In the genomic region with DNA sequence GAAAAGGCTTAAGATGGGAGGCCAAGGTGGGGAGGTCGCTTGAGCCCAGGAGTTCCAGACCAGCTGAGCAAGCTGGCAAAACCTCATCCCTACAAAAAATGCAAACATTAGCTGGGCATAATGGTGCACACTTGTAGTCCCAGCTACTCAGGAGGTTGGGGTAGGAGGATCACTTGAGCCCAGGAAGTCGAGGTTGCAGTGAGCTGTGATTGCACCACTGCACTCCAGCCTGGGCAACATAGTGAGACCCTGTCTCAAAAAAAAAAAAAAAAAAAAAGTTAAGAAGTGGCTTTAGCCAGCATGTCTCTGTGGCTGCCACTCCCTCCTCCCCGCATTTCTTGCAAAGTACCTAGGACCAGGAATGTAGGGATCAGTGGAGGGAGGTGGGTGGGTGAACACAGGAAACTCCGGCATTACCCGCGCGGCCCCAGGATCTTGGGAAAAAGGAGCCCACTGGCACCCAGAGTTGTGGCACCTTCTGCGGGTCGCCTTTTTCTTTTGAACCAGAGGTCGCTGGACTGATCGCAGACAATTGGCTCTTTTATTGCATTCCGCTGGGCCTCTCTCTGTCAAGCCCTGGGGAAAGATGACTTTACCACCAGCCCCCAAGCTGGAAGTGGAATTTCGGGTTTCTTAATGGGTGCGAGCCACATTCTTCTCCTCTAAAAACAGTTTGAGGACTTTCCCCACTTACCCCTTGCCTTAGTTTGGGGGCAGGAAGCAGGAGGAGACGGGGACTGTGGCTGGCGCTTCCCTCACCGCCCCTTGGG, we compare ENCODE assay signal across 11 cellular contexts. TPM values are rescaled to one million over a fixed set of nuclear protein-coding genes. Genes with fewer than 3 reads are reported as not detected.
DNase-seq lines count a peak whose midpoint lies in the region; ATAC-seq and TF ChIP-seq lines count a peak whose summit lies in the region.
"Had no signal": no experiment of that assay in that cellular context is flagged by ENCODE, and none has a peak within 500 bp of the region (broad histone marks: within the 10 kb centered on the region; RNA-seq: fewer than 3 reads in every experiment).

No MANE protein-coding gene starts in this region.

- H3K27me3 Mint-ChIP-seq in CD4-positive, CD25-positive, alpha-beta regulatory T cell, result peaks cover 32% of the 10 kb centered on the region
- peaks cover 21% of the 10 kb centered on the region for H3K27me3 Mint-ChIP-seq in HFFc6 (ENCODE audit: insufficient read depth)
- H3K27me3 Mint-ChIP-seq in activated CD8-positive, alpha-beta T cell treated with anti-CD3 and anti-CD28 coated beads, Interleukin-2, amount 10 ng/mL, durations not matched to agents 7 days and 5 days (ENCODE audit: low read depth), result peaks cover 23% of the 10 kb centered on the region

- peaks cover 7% of the 10 kb centered on the region for H3K27me3 ChIP-seq in CD4-positive, CD25-positive, alpha-beta regulatory T cell (ENCODE audit: control insufficient read depth, insufficient read depth, low read length)
- peaks cover 0 to 49% (median 32%) of the 10 kb centered on the region in 45 donors for H3K27me3 ChIP-seq in dorsolateral prefrontal cortex

- H3K4me3 ChIP-seq in CD4-positive, CD25-positive, alpha-beta regulatory T cell (ENCODE audit: low read depth, low read length), result no peak overlapping the region
- H3K4me3 ChIP-seq in mesodermal cell (ENCODE audit: extremely low read depth, insufficient read depth, low read length, poor library complexity, severe bottlenecking), result no peak overlapping the region
- H3K4me3 ChIP-seq in dorsolateral prefrontal cortex, result peak overlapping the region in 12 of 59 donors; percentile 22 to 65 (median 56)

- H3K36me3 Mint-ChIP-seq in CD4-positive, CD25-positive, alpha-beta regulatory T cell, result peaks cover 13% of the 10 kb centered on the region
- H3K36me3 Mint-ChIP-seq in HFFc6 (ENCODE audit: low read depth), result peaks cover 18% of the 10 kb centered on the region; the same call in 1 of the 2 replicates
- H3K36me3 Mint-ChIP-seq in activated CD8-positive, alpha-beta T cell treated with anti-CD3 and anti-CD28 coated beads, Interleukin-2, amount 10 ng/mL, durations not matched to agents 7 days and 5 days (ENCODE audit: low read depth), result peaks cover 24% of the 10 kb centered on the region

- TF ChIP-seq CTCF in HFFc6 (IDR thresholded peaks at IDR 0.05), result no peak
- TF ChIP-seq CTCF in dorsolateral prefrontal cortex (IDR thresholded peaks at IDR 0.05 in 54 of 56, conservative IDR thresholded peaks at IDR 0.05 in 2 of 56; ENCODE audit: low read depth in 1 of 56, partially characterized antibody in 56 of 56), result no peak

- intact Hi-C loops in dorsolateral prefrontal cortex (cut with DNase I), result loop anchor here in 1 of 2 donors (10.0 kb wide), 1 partner anchor 267 kb away; a partner anchor contains a TSS

- POLR2A ChIA-PET in activated CD8-positive, alpha-beta T cell treated with anti-CD3 and anti-CD28 coated beads, Interleukin-2, amount 10 ng/mL, durations not matched to agents 7 days and 5 days (lab: Charles Lee), result no interaction called here

- H3K36me3 ChIP-seq in CD4-positive, CD25-positive, alpha-beta regulatory T cell (ENCODE audit: control insufficient read depth, insufficient read depth, low read length), result peaks cover 5% of the 10 kb centered on the region
- peaks cover 30% of the 10 kb centered on the region for H3K36me3 ChIP-seq in mesodermal cell (ENCODE audit: control insufficient read depth, insufficient read depth, low read length)

- peaks cover 0 to 28% (median 14%) of the 10 kb centered on the region in 4 donors for H3K4me1 Mint-ChIP-seq in CD4-positive, CD25-positive, alpha-beta regulatory T cell
- H3K4me1 Mint-ChIP-seq in HFFc6 (ENCODE audit: low read depth), result peaks cover 32% of the 10 kb centered on the region
- peaks cover 26% of the 10 kb centered on the region for H3K4me1 Mint-ChIP-seq in activated CD8-positive, alpha-beta T cell treated with anti-CD3 and anti-CD28 coated beads, Interleukin-2, amount 10 ng/mL, durations not matched to agents 7 days and 5 days (ENCODE audit: low read depth)

- CTCF ChIA-PET in activated CD8-positive, alpha-beta T cell treated with anti-CD3 and anti-CD28 coated beads, Interleukin-2, amount 10 ng/mL, durations not matched to agents 7 days and 5 days (lab: Charles Lee), result interaction anchor here (0.9 to 3.5 kb wide), 2 partner anchors 18 to 54 kb away, joined by 3 to 16 read pairs; no protein-coding TSS in a partner anchor

- no peak overlapping the region for H3K27ac Mint-ChIP-seq in CD4-positive, CD25-positive, alpha-beta regulatory T cell
- H3K27ac Mint-ChIP-seq in HFFc6, result no peak overlapping the region
- no peak overlapping the region for H3K27ac Mint-ChIP-seq in activated CD8-positive, alpha-beta T cell treated with anti-CD3 and anti-CD28 coated beads, Interleukin-2, amount 10 ng/mL, durations not matched to agents 7 days and 5 days

- H3K27ac ChIP-seq in CD4-positive, CD25-positive, alpha-beta regulatory T cell (ENCODE audit: insufficient read depth, low read length, poor library complexity, severe bottlenecking), result no peak overlapping the region
- H3K27ac ChIP-seq in mesodermal cell (ENCODE audit: low read depth, low read length, severe bottlenecking) (peak overlapping the region; percentile 55), dorsolateral prefrontal cortex (peak overlapping the region in 6 of 59 donors; percentile 15 to 63 (median 46))
- H3K27ac ChIP-seq: lower lobe of right lung had no signal

- WGBS in mesodermal cell (ENCODE audit: insufficient coverage in 2 of 2), 2 experiments, result 40 to 53% methylated on average over 8 to 9 of the region's 17 CpGs

- no peaks in the 10 kb centered on the region for H3K9me3 ChIP-seq in CD4-positive, CD25-positive, alpha-beta regulatory T cell (ENCODE audit: control insufficient read depth in 2 of 2, low read length in 2 of 2)
- H3K9me3 ChIP-seq in mesodermal cell (ENCODE audit: control insufficient read depth, low read length), result no peaks in the 10 kb centered on the region
- H3K9me3 ChIP-seq: lower lobe of right lung had no signal

- no peak for ATAC-seq in CD4-positive, CD25-positive, alpha-beta regulatory T cell (ENCODE audit: low read depth in 2 of 2)
- no peak for ATAC-seq in activated CD8-positive, alpha-beta T cell treated with anti-CD3 and anti-CD28 coated beads, Interleukin-2, amount 10 ng/mL, durations not matched to agents 7 days and 5 days
- ATAC-seq in HG03280 (IDR thresholded peaks at IDR 0.05; ENCODE audit: unreplicated experiment) (no peak), GM18502 (IDR thresholded peaks at IDR 0.05; ENCODE audit: poor library complexity, unreplicated experiment) (no peak)

- peak overlapping the region; percentile 72 to 89 (median 83) for H3K4me3 Mint-ChIP-seq in CD4-positive, CD25-positive, alpha-beta regulatory T cell
- 0 out of 2 replicates have a peak overlapping the region, but pooled peaks have one; percentile 26 for H3K4me3 Mint-ChIP-seq in HFFc6
- H3K4me3 Mint-ChIP-seq in activated CD8-positive, alpha-beta T cell treated with anti-CD3 and anti-CD28 coated beads, Interleukin-2, amount 10 ng/mL, durations not matched to agents 7 days and 5 days, result peak overlapping the region; percentile 59

- peaks cover 38% of the 10 kb centered on the region for H3K4me1 ChIP-seq in CD4-positive, CD25-positive, alpha-beta regulatory T cell (ENCODE audit: control insufficient read depth, insufficient read depth, low read length, poor library complexity, severe bottlenecking)
- peaks cover 41% of the 10 kb centered on the region for H3K4me1 ChIP-seq in mesodermal cell (ENCODE audit: control insufficient read depth, insufficient read depth, low read length, poor library complexity, severe bottlenecking)

- H3K9me3 Mint-ChIP-seq in CD4-positive, CD25-positive, alpha-beta regulatory T cell, result peaks cover 0 to 4% (median 0%) of the 10 kb centered on the region in 7 donors
- H3K9me3 Mint-ChIP-seq in HFFc6, result no peaks in the 10 kb centered on the region
- no peaks in the 10 kb centered on the region for H3K9me3 Mint-ChIP-seq in activated CD8-positive, alpha-beta T cell treated with anti-CD3 and anti-CD28 coated beads, Interleukin-2, amount 10 ng/mL, durations not matched to agents 7 days and 5 days (ENCODE audit: insufficient read depth)

- DNase-seq in CD4-positive, CD25-positive, alpha-beta regulatory T cell, result no peak
- no peak for DNase-seq in HFFc6
- DNase-seq in activated CD8-positive, alpha-beta T cell treated with anti-CD3 and anti-CD28 coated beads, Interleukin-2, amount 10 ng/mL, durations not matched to agents 7 days and 5 days, result no peak
- DNase-seq in dorsolateral prefrontal cortex, result no peak
- no peak for DNase-seq in SIG-M5 treated with dmso at 0.1 percent for 504 hours (lab: John Stamatoyannopoulos, UW; ENCODE audit: unreplicated experiment)
- DNase-seq: foreskin fibroblast, lower lobe of right lung had no signal

RNA-seq across cellular contexts. Expression of a gene that starts 3.5 kb away (rescaled TPM):
- total RNA-seq in CD4-positive, CD25-positive, alpha-beta regulatory T cell, result not detected
- not detected for polyA plus RNA-seq in CD4-positive, CD25-positive, alpha-beta regulatory T cell
- total RNA-seq in HFFc6 (2021; fragmentation: NEBNext Ultra II Directional; extraction: Animal tissue kit (Norgen Biotek cat#: 25700)), result under 1 TPM; 0.19 to 0.78 (median 0.35) TPM
- total RNA-seq in activated CD8-positive, alpha-beta T cell treated with anti-CD3 and anti-CD28 coated beads, Interleukin-2, amount 10 ng/mL, durations not matched to agents 7 days and 5 days, result under 1 TPM; 0.29 to 0.53 TPM
- 79.3 TPM for polyA plus RNA-seq in mesodermal cell (2013, experiment 1 of 2)
- polyA plus RNA-seq in mesodermal cell (2013, experiment 2 of 2), result 56.9 TPM
- total RNA-seq in dorsolateral prefrontal cortex, result 100 to 1,000 TPM in 22 of 120 experiments, 10 to 100 TPM in 93, 1 to 10 TPM in 5; 5.8 to 171 (median 31.4) TPM

RNA-seq across cellular contexts. Expression of a gene that starts 7.6 kb away (rescaled TPM):
- total RNA-seq in CD4-positive, CD25-positive, alpha-beta regulatory T cell, result 14.5 TPM
- polyA plus RNA-seq in CD4-positive, CD25-positive, alpha-beta regulatory T cell, result 1 to 10 TPM; 5.4 to 8.8 (median 6.3) TPM
- 100 to 1,000 TPM; 154 to 176 (median 166) TPM for total RNA-seq in HFFc6 (2021; fragmentation: NEBNext Ultra II Directional; extraction: Animal tissue kit (Norgen Biotek cat#: 25700))
- 10 to 100 TPM; 46.2 to 48.9 TPM for total RNA-seq in activated CD8-positive, alpha-beta T cell treated with anti-CD3 and anti-CD28 coated beads, Interleukin-2, amount 10 ng/mL, durations not matched to agents 7 days and 5 days
- polyA plus RNA-seq in mesodermal cell (2013, experiment 1 of 2), result 98.7 TPM
- 82.7 TPM for polyA plus RNA-seq in mesodermal cell (2013, experiment 2 of 2)
- total RNA-seq in dorsolateral prefrontal cortex, result 100 to 1,000 TPM in 60 of 120 experiments, 10 to 100 TPM in 60; 39.7 to 176 (median 100.0) TPM

RNA-seq across cellular contexts. Expression of a gene that starts 18.2 kb away (rescaled TPM):
- total RNA-seq in CD4-positive, CD25-positive, alpha-beta regulatory T cell, result not detected
- polyA plus RNA-seq in CD4-positive, CD25-positive, alpha-beta regulatory T cell, result not detected
- not detected for total RNA-seq in HFFc6 (2021; fragmentation: NEBNext Ultra II Directional; extraction: Animal tissue kit (Norgen Biotek cat#: 25700))
- total RNA-seq in activated CD8-positive, alpha-beta T cell treated with anti-CD3 and anti-CD28 coated beads, Interleukin-2, amount 10 ng/mL, durations not matched to agents 7 days and 5 days, result not detected
- 0.70 TPM for polyA plus RNA-seq in mesodermal cell (2013, experiment 1 of 2)
- polyA plus RNA-seq in mesodermal cell (2013, experiment 2 of 2), result 0.20 TPM
- total RNA-seq in dorsolateral prefrontal cortex, result 1 to 10 TPM in 61 of 120 experiments, under 1 TPM in 53, not detected in 6; 0.23 to 5.3 (median 1.1) TPM
- total RNA-seq: LHCN-M2, lower lobe of right lung had no signal

RNA-seq across cellular contexts. Expression of a gene that starts 35.0 kb away (rescaled TPM):
- 0.39 TPM for total RNA-seq in CD4-positive, CD25-positive, alpha-beta regulatory T cell
- not detected for polyA plus RNA-seq in CD4-positive, CD25-positive, alpha-beta regulatory T cell
- total RNA-seq in HFFc6 (2021; fragmentation: NEBNext Ultra II Directional; extraction: Animal tissue kit (Norgen Biotek cat#: 25700)), result 1,000 to 10,000 TPM in 4 of 6 experiments, 100 to 1,000 TPM in 2; 906 to 2,092 (median 1,052) TPM
- total RNA-seq in activated CD8-positive, alpha-beta T cell treated with anti-CD3 and anti-CD28 coated beads, Interleukin-2, amount 10 ng/mL, durations not matched to agents 7 days and 5 days, result under 1 TPM; 0.47 to 0.58 TPM
- 150 TPM for polyA plus RNA-seq in mesodermal cell (2013, experiment 1 of 2)
- 117 TPM for polyA plus RNA-seq in mesodermal cell (2013, experiment 2 of 2)
- total RNA-seq in dorsolateral prefrontal cortex, result 10 to 100 TPM in 4 of 120 experiments, 1 to 10 TPM in 94, under 1 TPM in 22; 0.31 to 13.4 (median 2.0) TPM

RNA-seq across cellular contexts. Expression of a gene that starts 39.0 kb away (rescaled TPM):
- not detected for total RNA-seq in CD4-positive, CD25-positive, alpha-beta regulatory T cell
- not detected for polyA plus RNA-seq in CD4-positive, CD25-positive, alpha-beta regulatory T cell
- total RNA-seq in HFFc6 (2021; fragmentation: NEBNext Ultra II Directional; extraction: Animal tissue kit (Norgen Biotek cat#: 25700)), result not detected
- not detected for total RNA-seq in activated CD8-positive, alpha-beta T cell treated with anti-CD3 and anti-CD28 coated beads, Interleukin-2, amount 10 ng/mL, durations not matched to agents 7 days and 5 days
- not detected for polyA plus RNA-seq in mesodermal cell (2013, experiment 1 of 2)
- polyA plus RNA-seq in mesodermal cell (2013, experiment 2 of 2), result not detected
- under 1 TPM in 3 of 120 experiments, not detected in 117; 0.25 to 0.69 (median 0.51) TPM for total RNA-seq in dorsolateral prefrontal cortex
- total RNA-seq: LHCN-M2, lower lobe of right lung had no signal

Comparison
In these comparisons a context has a peak if more than half of its experiments do, and no peak if none do; other contexts are left out.
1. H3K4me3 Mint-ChIP-seq: peak in every context shown above with its lines; median percentile 83 in CD4-positive, CD25-positive, alpha-beta regulatory T cell; 59 in activated CD8-positive, alpha-beta T cell treated with anti-CD3 and anti-CD28 coated beads, Interleukin-2, amount 10 ng/mL, durations not matched to agents 7 days and 5 days; 26 in HFFc6.